In the genomic region with DNA sequence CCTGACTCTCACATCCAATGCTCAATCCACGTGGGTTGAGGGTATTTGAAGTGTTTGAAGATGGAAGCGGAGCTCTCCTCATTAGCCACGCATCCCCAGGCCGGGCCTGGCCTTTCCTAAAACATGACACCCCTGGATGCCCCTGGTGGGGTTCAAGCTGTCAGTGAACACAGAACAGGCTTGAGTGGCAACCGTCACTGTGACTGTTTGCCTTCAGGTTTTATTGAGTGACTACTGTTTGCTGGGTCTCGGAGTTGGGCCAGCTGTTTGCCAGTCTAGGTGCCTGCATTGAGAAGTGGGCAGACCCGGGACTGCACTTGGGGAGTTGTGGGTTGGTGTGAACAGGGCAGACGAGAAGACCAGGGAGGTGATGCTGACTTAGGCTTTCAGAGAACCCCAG, we compare ENCODE assay signal across 14 cellular contexts. TPM values are rescaled to one million over a fixed set of nuclear protein-coding genes. Genes with fewer than 3 reads are reported as not detected.
"Had no signal": no experiment of that assay in that cellular context is flagged by ENCODE, and none has a peak within 500 bp of the region (broad histone marks: within the 10 kb centered on the region; RNA-seq: fewer than 3 reads in every experiment).

No MANE protein-coding gene starts in this region.

- H3K4me1 ChIP-seq: breast epithelium, right lobe of liver, SJCRH30 had no signal

- H3K4me3 ChIP-seq: breast epithelium, hepatocyte, left lung, right lobe of liver, SJCRH30, tibial artery had no signal

- H3K27me3 ChIP-seq: right lobe of liver had no signal

- ATAC-seq: activated CD4-positive, CD25-positive, alpha-beta regulatory T cell treated with anti-CD3 and anti-CD28 coated beads, Interleukin-2, amount 50 U/mL, for 24 hours; effector memory CD8-positive, alpha-beta T cell; left lung; right lobe of liver; stimulated activated naive B cell treated with anti-CD40 and anti-IgM and Interleukin-4, amounts not matched to agents 10 μg/mL and 1 μg/mL and 100 μg/mL, for 72 hours had no signal

- H3K9me3 ChIP-seq: breast epithelium, left lung, right lobe of liver, SJCRH30, tibial artery had no signal

- H3K36me3 ChIP-seq: breast epithelium, left lung, right lobe of liver, SJCRH30, tibial artery had no signal

- DNase-seq: activated CD4-positive, alpha-beta T cell treated with anti-CD3 and anti-CD28 coated beads, Interleukin-2, amount 50 U/mL, for 1 hour; activated gamma-delta T cell; activated T-cell treated with anti-CD3 and anti-CD28 coated beads, Interleukin-2, amount 50 U/mL, for 48 hours; effector memory CD8-positive, alpha-beta T cell; stimulated activated naive B cell treated with anti-CD40 and anti-IgM and Interleukin-4, amounts not matched to agents 10 μg/mL and 1 μg/mL and 100 μg/mL, for 72 hours had no signal

- H3K27ac ChIP-seq: breast epithelium, hepatocyte, left lung, right lobe of liver, SJCRH30, tibial artery had no signal

RNA-seq across cellular contexts. Expression of a gene that starts 7.8 kb away (rescaled TPM):
- total RNA-seq: activated CD8-positive, alpha-beta memory T cell treated with anti-CD3 and anti-CD28 coated beads for 36 hours; myocyte; SJCRH30 had no signal
